8 cellular contexts compared by ENCODE assay signal in genomic region chr9:127567119-127567897, GRCh38. TPM values are rescaled to one million over a fixed set of nuclear protein-coding genes. Genes with fewer than 3 reads are reported as not detected.
DNase-seq lines count a peak whose midpoint lies in the region; ATAC-seq lines count a peak whose summit lies in the region.

No MANE protein-coding gene starts in this region.

- no peaks in the 10 kb centered on the region for H3K36me3 Mint-ChIP-seq in activated naive CD8-positive, alpha-beta T cell treated with anti-CD3 and anti-CD28 coated beads, Interleukin-2, amount 50 U/mL, for 24 hours (ENCODE audit: low read depth)

- intact Hi-C loops in Right ventricle myocardium inferior (cut with DNase I), result loop anchor here (5.0 kb wide), 1 partner anchor 115 kb away; the partner anchor contains the start of genes LRSAM1 and RPL12
- intact Hi-C loops in cardiac septum (cut with DNase I), result loop anchor here (5.0 kb wide), 1 partner anchor 115 kb away; the partner anchor contains the start of genes LRSAM1 and RPL12

- H3K4me3 ChIP-seq in iPS-11a (ENCODE audit: low read depth, low read length), result peak overlapping the region; percentile 63
- H3K4me3 ChIP-seq in skin epidermis, result peak overlapping the region; percentile 81 to 94 (median 91)

- H3K27ac ChIP-seq in skin epidermis, result peak overlapping the region; percentile 27 to 99 (median 95)

- H3K27me3 Mint-ChIP-seq in activated naive CD8-positive, alpha-beta T cell treated with anti-CD3 and anti-CD28 coated beads, Interleukin-2, amount 50 U/mL, for 24 hours, result no peaks in the 10 kb centered on the region

- ATAC-seq in Right ventricle myocardium inferior (peak; percentile 53), GM21723 (IDR thresholded peaks at IDR 0.05; ENCODE audit: unreplicated experiment) (no peak)
- ATAC-seq in activated naive CD8-positive, alpha-beta T cell treated with anti-CD3 and anti-CD28 coated beads, Interleukin-2, amount 50 U/mL, for 24 hours, result no peak

- H3K4me3 Mint-ChIP-seq in activated naive CD8-positive, alpha-beta T cell treated with anti-CD3 and anti-CD28 coated beads, Interleukin-2, amount 50 U/mL, for 24 hours, result peak overlapping the region; percentile 74

- H3K4me1 Mint-ChIP-seq in activated naive CD8-positive, alpha-beta T cell treated with anti-CD3 and anti-CD28 coated beads, Interleukin-2, amount 50 U/mL, for 24 hours, result peaks cover 23% of the 10 kb centered on the region

- H3K9me3 Mint-ChIP-seq in activated naive CD8-positive, alpha-beta T cell treated with anti-CD3 and anti-CD28 coated beads, Interleukin-2, amount 50 U/mL, for 24 hours, result no peaks in the 10 kb centered on the region

- peak; percentile 82 for DNase-seq in Right ventricle myocardium inferior (ENCODE audit: missing footprints)
- no peak for DNase-seq in cardiac septum (ENCODE audit: low spot score)
- no peak for DNase-seq in activated naive CD8-positive, alpha-beta T cell treated with anti-CD3 and anti-CD28 coated beads, Interleukin-2, amount 50 U/mL, for 24 hours
- no peak for DNase-seq in activated CD4-positive, CD25-positive, alpha-beta regulatory T cell treated with anti-CD3 and anti-CD28 coated beads, Interleukin-2, amount 50 U/mL, for 72 hours
- no peak for DNase-seq in NOMO-1 treated with DMSO at 0.1 percent for 48 hours (lab: John Stamatoyannopoulos, UW; ENCODE audit: unreplicated experiment)

- H3K27ac Mint-ChIP-seq in activated naive CD8-positive, alpha-beta T cell treated with anti-CD3 and anti-CD28 coated beads, Interleukin-2, amount 50 U/mL, for 24 hours, result peak overlapping the region; percentile 31

RNA-seq across cellular contexts. Expression of gene STXBP1, which starts 44.8 kb away (rescaled TPM):
- total RNA-seq in Right ventricle myocardium inferior, result 51.5 TPM
- 46.6 TPM for total RNA-seq in cardiac septum
